In genomic region chr3:125434582-125435011, GRCh38 we compare ENCODE assay signal across 23 cellular contexts. TPM values are rescaled to one million over a fixed set of nuclear protein-coding genes. Genes with fewer than 3 reads are reported as not detected.
DNase-seq lines count a peak whose midpoint lies in the region; ATAC-seq, FAIRE-seq and TF ChIP-seq lines count a peak whose summit lies in the region.
"Had no signal": no experiment of that assay in that cellular context is flagged by ENCODE, and none has a peak within 500 bp of the region (broad histone marks: within the 10 kb centered on the region; RNA-seq: fewer than 3 reads in every experiment).

No MANE protein-coding gene starts in this region.

- intact Hi-C loops in K562 (cut with micrococcal nuclease) = loop anchor here (5.0 to 10.0 kb wide), 4 partner anchors 50 to 440 kb away; no protein-coding TSS in a partner anchor

- 88% methylated on average over 6 of the region's 6 CpGs for WGBS in K562 (ENCODE audit: insufficient coverage, low coverage, missing lambda C conversion rate)

- no peak overlapping the region for H3K4me3 Mint-ChIP-seq in activated T-cell treated with anti-CD3 and anti-CD28 coated beads, Interleukin-2, amount 50 U/mL, for 72 hours
- H3K4me3 Mint-ChIP-seq in activated T-cell treated with anti-CD3 and anti-CD28 coated beads, Interleukin-2, amount 50 U/mL, for 24 hours = no peak overlapping the region
- H3K4me3 Mint-ChIP-seq: neural crest cell had no signal

- CTCF ChIA-PET in K562 (lab: Yijun Ruan, JAX; ENCODE audit: low intra/inter-chr PET ratio) = no interaction called here

- H3K4me2 ChIP-seq in K562 (ENCODE audit: insufficient read depth, low read length) = no peak overlapping the region
- H3K4me2 ChIP-seq: smooth muscle cell had no signal

- no peak overlapping the region for H3K9ac ChIP-seq in K562 (ENCODE audit: insufficient read depth in 1 of 2, low read depth in 2 of 2, low read length in 2 of 2)

- DNase-seq in activated T-cell treated with anti-CD3 and anti-CD28 coated beads, Interleukin-2, amount 50 U/mL, for 72 hours = peak; percentile 15 to 21
- DNase-seq in activated T-cell treated with anti-CD3 and anti-CD28 coated beads, Interleukin-2, amount 50 U/mL, for 24 hours = no peak
- DNase-seq in GM13977 (ENCODE audit: low spot score) (peak; percentile 31), K562 (ENCODE audit: extremely low read depth in 1 of 4, low spot score in 3 of 4) (no peak), AML-193 (lab: John Stamatoyannopoulos, UW) (no peak)
- DNase-seq: ACHN; activated CD4-positive, alpha-beta T cell treated with anti-CD3 and anti-CD28 coated beads, Interleukin-2, amount 50 U/mL, for 4 hours; cortex of kidney; DMS153; GF-D8; KG1; left ventricle myocardium superior; NCI-H1930; NCI-H446 treated with DMSO at 0.1 percent for 48 hours had no signal

- TF ChIP-seq CTCF in GM13977 (IDR thresholded peaks at IDR 0.05; ENCODE audit: extremely low read depth, insufficient read depth, missing control alignments) (no peak), K562 (IDR thresholded peaks at IDR 0.05 in 2 of 3, conservative IDR thresholded peaks at IDR 0.05 in 1 of 3; ENCODE audit: insufficient read depth in 2 of 3, low read depth in 1 of 3, low read length in 3 of 3) (no peak)

- no peaks in the 10 kb centered on the region for H3K4me1 Mint-ChIP-seq in activated T-cell treated with anti-CD3 and anti-CD28 coated beads, Interleukin-2, amount 50 U/mL, for 72 hours (ENCODE audit: low read depth)
- H3K4me1 Mint-ChIP-seq in activated T-cell treated with anti-CD3 and anti-CD28 coated beads, Interleukin-2, amount 50 U/mL, for 24 hours (ENCODE audit: low read depth) = peaks cover 7% of the 10 kb centered on the region

- no peaks in the 10 kb centered on the region for H3K27me3 ChIP-seq in K562 (ENCODE audit: control insufficient read depth in 2 of 2, insufficient read depth in 2 of 2, low read length in 2 of 2)
- H3K27me3 ChIP-seq: breast epithelium had no signal

- no peak overlapping the region for H3K27ac ChIP-seq in K562 (ENCODE audit: extremely low read depth, low read depth, low read length)
- H3K27ac ChIP-seq: breast epithelium had no signal

- H3K4me1 ChIP-seq in K562 (replicated peaks in 1 of 2; ENCODE audit: control insufficient read depth in 2 of 2, insufficient read depth in 2 of 2, low read length in 2 of 2) = peaks cover 34 to 37% of the 10 kb centered on the region in 2 experiments; a peak in 4 of 5 replicates
- H3K4me1 ChIP-seq: breast epithelium had no signal

- H3K9me3 ChIP-seq in K562 (replicated peaks; ENCODE audit: control insufficient read depth, insufficient read depth, low read depth, low read length) = no peaks in the 10 kb centered on the region
- H3K9me3 ChIP-seq: breast epithelium, HAP-1 had no signal

- ATAC-seq in activated T-cell treated with anti-CD3 and anti-CD28 coated beads, Interleukin-2, amount 50 U/mL, for 72 hours (replicated peaks in 1 of 2) = peak; percentile 52 to 83
- ATAC-seq in HG02642 (IDR thresholded peaks at IDR 0.05; ENCODE audit: poor library complexity, unreplicated experiment) = peak; percentile 57
- ATAC-seq in K562 = no peak
- no peak for ATAC-seq in GM18511 (IDR thresholded peaks at IDR 0.05; ENCODE audit: unreplicated experiment)
- ATAC-seq in GM21526 (IDR thresholded peaks at IDR 0.05; ENCODE audit: low FRiP score, unreplicated experiment) = no peak
- ATAC-seq: left ventricle myocardium superior had no signal

- no peaks in the 10 kb centered on the region for H3K9me3 Mint-ChIP-seq in activated T-cell treated with anti-CD3 and anti-CD28 coated beads, Interleukin-2, amount 50 U/mL, for 72 hours
- H3K9me3 Mint-ChIP-seq in activated T-cell treated with anti-CD3 and anti-CD28 coated beads, Interleukin-2, amount 50 U/mL, for 24 hours = no peaks in the 10 kb centered on the region
- H3K9me3 Mint-ChIP-seq: neural crest cell had no signal

- BruUV-seq in K562 (replicated peaks; lab: Mats Ljungman, UMichigan) = no TSS peak

- no peaks in the 10 kb centered on the region for H3K36me3 Mint-ChIP-seq in activated T-cell treated with anti-CD3 and anti-CD28 coated beads, Interleukin-2, amount 50 U/mL, for 72 hours (ENCODE audit: insufficient read depth in 2 of 2)
- H3K36me3 Mint-ChIP-seq in activated T-cell treated with anti-CD3 and anti-CD28 coated beads, Interleukin-2, amount 50 U/mL, for 24 hours (ENCODE audit: low read depth) = no peaks in the 10 kb centered on the region

- H3K4me3 ChIP-seq in K562 = no peak overlapping the region
- H3K4me3 ChIP-seq: breast epithelium, HAP-1, smooth muscle cell had no signal

- no peaks in the 10 kb centered on the region for H4K20me1 ChIP-seq in K562 (replicated peaks; ENCODE audit: control insufficient read depth, insufficient read depth, low read length)

- FAIRE-seq in K562 (lab: Jason Lieb, UNC) = no peak
- FAIRE-seq: endothelial cell of umbilical vein, TTC549 had no signal

- no peak for TF ChIP-seq POLR2A in K562 (conservative IDR thresholded peaks at IDR 0.05)

- no peak overlapping the region for H3K27ac Mint-ChIP-seq in activated T-cell treated with anti-CD3 and anti-CD28 coated beads, Interleukin-2, amount 50 U/mL, for 72 hours
- H3K27ac Mint-ChIP-seq in activated T-cell treated with anti-CD3 and anti-CD28 coated beads, Interleukin-2, amount 50 U/mL, for 24 hours = no peak overlapping the region

- no peaks in the 10 kb centered on the region for H3K36me3 ChIP-seq in K562 (ENCODE audit: control insufficient read depth, insufficient read depth, low read length)
- H3K36me3 ChIP-seq: breast epithelium, HAP-1 had no signal

- no peaks in the 10 kb centered on the region for H3K9me1 ChIP-seq in K562 (ENCODE audit: control insufficient read depth, insufficient read depth, low read length)

- H3K79me2 ChIP-seq in K562 (ENCODE audit: control insufficient read depth, insufficient read depth, low read length) = no peaks in the 10 kb centered on the region

- in situ Hi-C loops in GM13977 (cut with MboI; ENCODE audit: low pct_unique_long_range_greater_than_20kb, low sequenced_read_pairs, unreplicated experiment) (loop anchor here (25.0 kb wide), 2 partner anchors 497 to 672 kb away; partner anchors contain the start of gene MUC13), K562 (cut with MboI) (no loop called here)

- no peak for TF ChIP-seq RAD21 in K562 (CRISPR knock-in tag; conservative IDR thresholded peaks at IDR 0.05 in 1 of 2, IDR thresholded peaks at IDR 0.05 in 1 of 2)

- no peak for TF ChIP-seq EP300 in K562 (IDR thresholded peaks at IDR 0.05; ENCODE audit: low read length)

- H3K27me3 Mint-ChIP-seq in activated T-cell treated with anti-CD3 and anti-CD28 coated beads, Interleukin-2, amount 50 U/mL, for 72 hours (ENCODE audit: low read depth) = no peaks in the 10 kb centered on the region
- no peaks in the 10 kb centered on the region for H3K27me3 Mint-ChIP-seq in activated T-cell treated with anti-CD3 and anti-CD28 coated beads, Interleukin-2, amount 50 U/mL, for 24 hours

- POLR2A ChIA-PET in K562 (lab: Yijun Ruan, JAX) = no interaction called here

- H2AFZ ChIP-seq in K562 (ENCODE audit: low read depth, low read length) = no peak overlapping the region

TF ChIP-seq in K562, 482 proteins besides CTCF, POLR2A, EP300 and RAD21 (continues in another document):
- TF ChIP-seq MCM3 (IDR thresholded peaks at IDR 0.05) (no peak), ZNF197 (CRISPR knock-in tag; IDR thresholded peaks at IDR 0.05; ENCODE audit: low read depth) (no peak), NR2C1 (IDR thresholded peaks at IDR 0.05) (peak; percentile 95), NR2C1 (tag; IDR thresholded peaks at IDR 0.05) (peak; percentile 93)
- TF ChIP-seq, protein P1, sequence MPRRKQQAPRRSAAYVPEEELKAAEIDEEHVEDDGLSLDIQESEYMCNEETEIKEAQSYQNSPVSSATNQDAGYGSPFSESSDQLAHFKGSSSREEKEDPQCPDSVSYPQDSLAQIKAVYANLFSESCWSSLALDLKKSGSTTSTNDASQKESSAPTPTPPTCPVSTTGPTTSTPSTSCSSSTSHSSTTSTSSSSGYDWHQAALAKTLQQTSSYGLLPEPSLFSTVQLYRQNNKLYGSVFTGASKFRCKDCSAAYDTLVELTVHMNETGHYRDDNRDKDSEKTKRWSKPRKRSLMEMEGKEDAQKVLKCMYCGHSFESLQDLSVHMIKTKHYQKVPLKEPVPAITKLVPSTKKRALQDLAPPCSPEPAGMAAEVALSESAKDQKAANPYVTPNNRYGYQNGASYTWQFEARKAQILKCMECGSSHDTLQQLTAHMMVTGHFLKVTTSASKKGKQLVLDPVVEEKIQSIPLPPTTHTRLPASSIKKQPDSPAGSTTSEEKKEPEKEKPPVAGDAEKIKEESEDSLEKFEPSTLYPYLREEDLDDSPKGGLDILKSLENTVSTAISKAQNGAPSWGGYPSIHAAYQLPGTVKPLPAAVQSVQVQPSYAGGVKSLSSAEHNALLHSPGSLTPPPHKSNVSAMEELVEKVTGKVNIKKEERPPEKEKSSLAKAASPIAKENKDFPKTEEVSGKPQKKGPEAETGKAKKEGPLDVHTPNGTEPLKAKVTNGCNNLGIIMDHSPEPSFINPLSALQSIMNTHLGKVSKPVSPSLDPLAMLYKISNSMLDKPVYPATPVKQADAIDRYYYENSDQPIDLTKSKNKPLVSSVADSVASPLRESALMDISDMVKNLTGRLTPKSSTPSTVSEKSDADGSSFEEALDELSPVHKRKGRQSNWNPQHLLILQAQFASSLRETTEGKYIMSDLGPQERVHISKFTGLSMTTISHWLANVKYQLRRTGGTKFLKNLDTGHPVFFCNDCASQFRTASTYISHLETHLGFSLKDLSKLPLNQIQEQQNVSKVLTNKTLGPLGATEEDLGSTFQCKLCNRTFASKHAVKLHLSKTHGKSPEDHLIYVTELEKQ (CRISPR knock-in tag; IDR thresholded peaks at IDR 0.05) = no peak

RNA-seq across cellular contexts. Expression of gene ZNF148, which starts 59.5 kb away (rescaled TPM):
- total RNA-seq in activated T-cell treated with anti-CD3 and anti-CD28 coated beads, Interleukin-2, amount 50 U/mL, for 72 hours = 10 to 100 TPM; 42.0 to 44.7 TPM
- total RNA-seq in K562 (2011; cell fraction: chromatin; rRNA removed; ENCODE audit: low replicate concordance) = 12.5 and 32.0 TPM in 2 replicates
- total RNA-seq in K562 (2011; cell fraction: nucleolus; rRNA removed) = 3.2 and 3.8 TPM in 2 replicates
- 7.4 and 10.6 TPM in 2 replicates for total RNA-seq in K562 (2011; cell fraction: nucleoplasm; rRNA removed)
- total RNA-seq in K562 (2014; rRNA removed) (6.9 and 7.3 TPM in 2 replicates), K562 (2014; rRNA removed; fragmentation: Illumina TruSeq; extraction: Trizol) (15.1 and 18.1 TPM in 2 replicates), K562 (2015; rRNA removed; fragmentation: Illumina TruSeq; extraction: Trizol) (14.3 and 14.4 TPM in 2 replicates), K562 (2021) (13.7 and 14.1 TPM in 2 replicates)
- polyA plus RNA-seq in K562 (2011; rRNA removed) (9.4 and 10.8 TPM in 2 replicates), K562 (2014; fragmentation: Illumina TruSeq; extraction: Trizol) (7.5 and 8.3 TPM in 2 replicates), K562 (2014; fragmentation: Nextera tagmentation; extraction: Ambion mirVana) (1 to 10 TPM; 2.7 to 3.8 TPM), K562 (2014; rRNA removed) (2.3 and 3.2 TPM in 2 replicates)
- 2.5 and 3.8 TPM in 2 replicates for polyA plus RNA-seq in K562 (2011; cell fraction: cytosol; rRNA removed)
- polyA plus RNA-seq in K562 (2011; cell fraction: nucleus; rRNA removed) = 5.9 and 8.5 TPM in 2 replicates
- polyA plus RNA-seq in K562 (2012) = 4.4 and 7.1 TPM in 2 replicates
- 89.5 and 123 TPM in 2 replicates for polyA minus RNA-seq in K562 (2011; rRNA and poly(A)+ RNA removed)
- 15.6 and 16.4 TPM in 2 replicates for polyA minus RNA-seq in K562 (2011; cell fraction: cytosol; rRNA and poly(A)+ RNA removed)
- 8.2 and 16.4 TPM in 2 replicates for polyA minus RNA-seq in K562 (2011; cell fraction: nucleus; rRNA and poly(A)+ RNA removed)

Comparison
In these comparisons a context has a peak if more than half of its experiments do, and no peak if none do; other contexts are left out.
1. DNase-seq: peak in activated T-cell treated with anti-CD3 and anti-CD28 coated beads, Interleukin-2, amount 50 U/mL, for 72 hours (2 of 2) and GM13977 (single experiment); none in activated T-cell treated with anti-CD3 and anti-CD28 coated beads, Interleukin-2, amount 50 U/mL, for 24 hours (single experiment), K562 (0 of 4) and AML-193 (0 of 2).
2. ATAC-seq: peak in activated T-cell treated with anti-CD3 and anti-CD28 coated beads, Interleukin-2, amount 50 U/mL, for 72 hours (2 of 2) and HG02642 (single experiment); none in K562 (single experiment), GM18511 (single experiment) and GM21526 (single experiment).